20 cellular contexts compared by ENCODE assay signal in genomic region chr2:30652271-30652910, GRCh38.
"Had no signal": no experiment of that assay in that cellular context is flagged by ENCODE, and none has a peak within 500 bp of the region (broad histone marks: within the 10 kb centered on the region; RNA-seq: fewer than 3 reads in every experiment).

No MANE protein-coding gene starts in this region.

- H3K27ac Mint-ChIP-seq: activated CD8-positive, alpha-beta T cell treated with anti-CD3 and anti-CD28 coated beads, Interleukin-2, amount 10 ng/mL, durations not matched to agents 7 days and 5 days; activated naive CD4-positive, alpha-beta T cell treated with anti-CD3 and anti-CD28 coated beads, Interleukin-2, amount 10 ng/mL, durations not matched to agents 7 days and 5 days; activated naive CD8-positive, alpha-beta T cell treated with anti-CD3 and anti-CD28 coated beads, Interleukin-2, amount 50 U/mL, for 24 hours; activated T-cell treated with anti-CD3 and anti-CD28 coated beads, Interleukin-2, amount 50 U/mL, for 24 hours; T-cell; type B pancreatic cell had no signal

- ATAC-seq: activated CD8-positive, alpha-beta T cell treated with anti-CD3 and anti-CD28 coated beads, Interleukin-2, amount 10 ng/mL, durations not matched to agents 7 days and 5 days; activated naive CD8-positive, alpha-beta T cell treated with anti-CD3 and anti-CD28 coated beads, Interleukin-2, amount 50 U/mL, for 24 hours; gastrocnemius medialis; left lung; right lobe of liver; T-cell had no signal

- H3K36me3 ChIP-seq: gastrocnemius medialis, left lung, right lobe of liver had no signal

- H3K27ac ChIP-seq: gastrocnemius medialis, left lung, right lobe of liver, testis had no signal

- H3K4me1 Mint-ChIP-seq: activated naive CD4-positive, alpha-beta T cell treated with anti-CD3 and anti-CD28 coated beads, Interleukin-2, amount 10 ng/mL, durations not matched to agents 7 days and 5 days; activated naive CD8-positive, alpha-beta T cell treated with anti-CD3 and anti-CD28 coated beads, Interleukin-2, amount 50 U/mL, for 24 hours; neural crest cell had no signal

- H3K9me2 ChIP-seq: SK-N-SH had no signal

- H3K27me3 Mint-ChIP-seq: activated naive CD8-positive, alpha-beta T cell treated with anti-CD3 and anti-CD28 coated beads, Interleukin-2, amount 50 U/mL, for 24 hours; activated T-cell treated with anti-CD3 and anti-CD28 coated beads, Interleukin-2, amount 50 U/mL, for 24 hours; T-cell; type B pancreatic cell had no signal

- H3K27me3 ChIP-seq: gastrocnemius medialis, left lung, right lobe of liver, testis had no signal

- H3K9me3 ChIP-seq: gastrocnemius medialis, left lung, right lobe of liver, SK-N-SH, testis had no signal

- H3K9ac ChIP-seq: SK-N-SH had no signal

- DNase-seq: activated CD4-positive, alpha-beta T cell treated with anti-CD3 and anti-CD28 coated beads for 48 hours; activated CD4-positive, CD25-positive, alpha-beta regulatory T cell; activated CD8-positive, alpha-beta T cell treated with anti-CD3 and anti-CD28 coated beads, Interleukin-2, amount 10 ng/mL, durations not matched to agents 7 days and 5 days; activated naive CD4-positive, alpha-beta T cell treated with anti-CD3 and anti-CD28 coated beads, Interleukin-2, amount 10 ng/mL, durations not matched to agents 7 days and 5 days; activated naive CD8-positive, alpha-beta T cell treated with anti-CD3 and anti-CD28 coated beads, Interleukin-2, amount 50 U/mL, for 24 hours; activated T-cell treated with anti-CD3 and anti-CD28 coated beads, Interleukin-2, amount 50 U/mL, for 24 hours; anterior cingulate cortex; cortex of kidney; gastrocnemius medialis; head of caudate nucleus; kidney; left lung; right lobe of liver; SK-N-SH; stimulated activated CD4-positive, alpha-beta T cell treated with anti-CD3 and anti-CD28 coated beads, Interleukin-4, amount 100 ng/mL, for 1 hour; T-cell; testis had no signal

- H3K4me2 ChIP-seq: SK-N-SH, smooth muscle cell had no signal

- H3K4me3 Mint-ChIP-seq: activated CD8-positive, alpha-beta T cell treated with anti-CD3 and anti-CD28 coated beads, Interleukin-2, amount 10 ng/mL, durations not matched to agents 7 days and 5 days; activated naive CD4-positive, alpha-beta T cell treated with anti-CD3 and anti-CD28 coated beads, Interleukin-2, amount 10 ng/mL, durations not matched to agents 7 days and 5 days; activated naive CD8-positive, alpha-beta T cell treated with anti-CD3 and anti-CD28 coated beads, Interleukin-2, amount 50 U/mL, for 24 hours; activated T-cell treated with anti-CD3 and anti-CD28 coated beads, Interleukin-2, amount 50 U/mL, for 24 hours; neural crest cell; T-cell; type B pancreatic cell had no signal

- H3K4me3 ChIP-seq: gastrocnemius medialis, left lung, right lobe of liver, smooth muscle cell, testis had no signal

- H3K9me3 Mint-ChIP-seq: activated naive CD4-positive, alpha-beta T cell treated with anti-CD3 and anti-CD28 coated beads, Interleukin-2, amount 10 ng/mL, durations not matched to agents 7 days and 5 days; activated naive CD8-positive, alpha-beta T cell treated with anti-CD3 and anti-CD28 coated beads, Interleukin-2, amount 50 U/mL, for 24 hours; activated T-cell treated with anti-CD3 and anti-CD28 coated beads, Interleukin-2, amount 50 U/mL, for 24 hours; neural crest cell; T-cell; type B pancreatic cell had no signal

- H3K4me1 ChIP-seq: left lung, right lobe of liver, testis had no signal

- H3K36me3 Mint-ChIP-seq: activated naive CD4-positive, alpha-beta T cell treated with anti-CD3 and anti-CD28 coated beads, Interleukin-2, amount 10 ng/mL, durations not matched to agents 7 days and 5 days; T-cell; type B pancreatic cell had no signal
